9 cellular contexts compared by ENCODE assay signal in the genomic region with DNA sequence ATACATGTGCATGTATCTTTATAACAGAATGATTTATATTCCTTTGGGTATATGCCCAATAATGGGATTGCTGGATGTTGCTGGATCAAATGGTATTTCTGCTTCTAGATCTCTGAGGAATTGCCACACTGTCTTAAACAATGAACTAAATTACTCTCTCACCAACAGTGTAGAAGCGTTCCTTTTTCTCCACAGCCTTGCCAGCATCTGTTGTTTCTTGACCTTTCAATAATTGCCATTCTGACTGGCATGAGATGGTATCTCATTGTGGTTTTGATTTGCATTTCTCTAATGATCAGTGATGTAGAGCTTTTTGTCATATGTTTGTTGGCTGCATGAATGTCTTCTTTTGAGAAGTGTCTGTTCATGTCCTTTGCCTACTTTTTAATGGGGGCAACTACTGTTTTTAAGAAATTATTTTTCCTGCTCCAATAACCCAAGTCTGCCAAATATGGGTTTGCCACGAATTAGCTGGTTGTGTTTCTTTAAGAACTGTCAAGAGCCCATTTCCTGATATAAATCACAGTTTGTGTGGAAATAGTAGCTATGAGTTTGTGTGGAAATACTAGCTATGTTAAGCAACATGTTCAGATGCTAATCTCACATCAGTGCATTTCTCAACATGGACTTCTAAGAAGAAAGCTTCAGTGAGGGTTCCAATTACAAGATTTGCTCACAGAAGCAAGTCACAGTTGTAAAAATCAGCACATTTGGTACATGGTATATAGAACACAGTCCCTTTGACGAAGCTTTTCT.
DNase-seq lines count a peak whose midpoint lies in the region; ATAC-seq and TF ChIP-seq lines count a peak whose summit lies in the region.
"Had no signal": no experiment of that assay in that cellular context is flagged by ENCODE, and none has a peak within 500 bp of the region (broad histone marks: within the 10 kb centered on the region; RNA-seq: fewer than 3 reads in every experiment).

No MANE protein-coding gene starts in this region.

- no peaks in the 10 kb centered on the region for H3K79me2 ChIP-seq in DOHH2 (ENCODE audit: control insufficient read depth, low read length)

- H3K4me2 ChIP-seq in DOHH2 (ENCODE audit: low read length) = peak overlapping the region; percentile 45

- no peak for TF ChIP-seq POLR2A in NB4 (IDR thresholded peaks at IDR 0.05; ENCODE audit: extremely low read depth, insufficient read length)

- no peak overlapping the region for H3K27ac ChIP-seq in DOHH2 (ENCODE audit: low read depth, low read length)

- H4K20me1 ChIP-seq in DOHH2 (ENCODE audit: control insufficient read depth, insufficient read depth, low read depth, low read length) = no peaks in the 10 kb centered on the region

- H3K36me3 Mint-ChIP-seq in natural killer cell treated with Interleukin-12 subunit alpha and Interleukin-12 subunit beta and Interleukin-15 and Interleukin-18, amount 100 ng/mL, for 72 hours = peaks cover 28% of the 10 kb centered on the region

- H3K27ac Mint-ChIP-seq in natural killer cell treated with Interleukin-12 subunit alpha and Interleukin-12 subunit beta and Interleukin-15 and Interleukin-18, amount 100 ng/mL, for 72 hours = peak overlapping the region; percentile 81 to 95

- TF ChIP-seq CTCF in DOHH2 (IDR thresholded peaks at IDR 0.05; ENCODE audit: low read depth, low read length, poor library complexity, severe bottlenecking) (no peak), NB4 (IDR thresholded peaks at IDR 0.05; ENCODE audit: low read depth, low read length) (no peak), choroid plexus epithelial cell (conservative IDR thresholded peaks at IDR 0.05; ENCODE audit: low read depth, low read length) (no peak)

- peak; percentile 87 for DNase-seq in NB4 (ENCODE audit: low read depth)
- DNase-seq in choroid plexus epithelial cell (ENCODE audit: low read depth) = peak; percentile 95
- no peak for DNase-seq in natural killer cell treated with Interleukin-12 subunit alpha and Interleukin-12 subunit beta and Interleukin-15 and Interleukin-18, amount 100 ng/mL, for 72 hours (ENCODE audit: low spot score)
- no peak for DNase-seq in kidney glomerular epithelial cell (lab: John Stamatoyannopoulos, UW)
- no peak for DNase-seq in MG63

- no peak overlapping the region for H3K4me3 ChIP-seq in DOHH2 (ENCODE audit: low read length)
- no peak overlapping the region for H3K4me3 ChIP-seq in NB4 (ENCODE audit: low read depth, low read length)
- H3K4me3 ChIP-seq in choroid plexus epithelial cell (ENCODE audit: low read depth, low read length) = no peak overlapping the region
- H3K4me3 ChIP-seq in MG63 = no peak overlapping the region

- H3F3A ChIP-seq in DOHH2 (ENCODE audit: control insufficient read depth, insufficient read depth) = no peaks in the 10 kb centered on the region; the same call in 1 of the 2 replicates

- H3K4me1 Mint-ChIP-seq in natural killer cell treated with Interleukin-12 subunit alpha and Interleukin-12 subunit beta and Interleukin-15 and Interleukin-18, amount 100 ng/mL, for 72 hours (ENCODE audit: low read depth in 2 of 2) = peaks cover 43 to 52% of the 10 kb centered on the region in 2 donors

- peaks cover 0 to 3% of the 10 kb centered on the region in 2 donors for H3K27me3 Mint-ChIP-seq in natural killer cell treated with Interleukin-12 subunit alpha and Interleukin-12 subunit beta and Interleukin-15 and Interleukin-18, amount 100 ng/mL, for 72 hours

- H3K9me3 Mint-ChIP-seq in natural killer cell treated with Interleukin-12 subunit alpha and Interleukin-12 subunit beta and Interleukin-15 and Interleukin-18, amount 100 ng/mL, for 72 hours = peaks cover 13% of the 10 kb centered on the region

- H3K36me3 ChIP-seq in DOHH2 (ENCODE audit: control insufficient read depth, low read length) (no peaks in the 10 kb centered on the region), MG63 (no peaks in the 10 kb centered on the region)

- peaks cover 24% of the 10 kb centered on the region for H3K4me1 ChIP-seq in DOHH2 (ENCODE audit: control insufficient read depth, low read length)

- H3K9me2 ChIP-seq in DOHH2 (replicated peaks; ENCODE audit: control insufficient read depth, low read length) = no peaks in the 10 kb centered on the region

- H3K27me3 ChIP-seq in DOHH2 (ENCODE audit: control insufficient read depth, low read length) (no peaks in the 10 kb centered on the region), MG63 (no peaks in the 10 kb centered on the region)

- H3K4me3 Mint-ChIP-seq in natural killer cell treated with Interleukin-12 subunit alpha and Interleukin-12 subunit beta and Interleukin-15 and Interleukin-18, amount 100 ng/mL, for 72 hours = peak overlapping the region; percentile 80

- peak; percentile 79 to 89 for ATAC-seq in natural killer cell treated with Interleukin-12 subunit alpha and Interleukin-12 subunit beta and Interleukin-15 and Interleukin-18, amount 100 ng/mL, for 72 hours
- no peak for ATAC-seq in HG03196 (IDR thresholded peaks at IDR 0.05; ENCODE audit: unreplicated experiment)
- ATAC-seq in GM18511 (IDR thresholded peaks at IDR 0.05; ENCODE audit: unreplicated experiment) = no peak
- ATAC-seq: Panc1 had no signal

- H3K9me3 ChIP-seq in DOHH2 (ENCODE audit: control insufficient read depth, insufficient read depth, low read length) = peaks cover 14% of the 10 kb centered on the region
- peaks cover 28% of the 10 kb centered on the region for H3K9me3 ChIP-seq in MG63

Comparison
In these comparisons a context has a peak if more than half of its experiments do, and no peak if none do; other contexts are left out.
1. DNase-seq: peak in NB4 (single experiment) and choroid plexus epithelial cell (single experiment); none in natural killer cell treated with Interleukin-12 subunit alpha and Interleukin-12 subunit beta and Interleukin-15 and Interleukin-18, amount 100 ng/mL, for 72 hours (single experiment), kidney glomerular epithelial cell (single experiment) and MG63 (single experiment).
2. ATAC-seq: peak in natural killer cell treated with Interleukin-12 subunit alpha and Interleukin-12 subunit beta and Interleukin-15 and Interleukin-18, amount 100 ng/mL, for 72 hours (2 of 2); none in HG03196 (single experiment) and GM18511 (single experiment).